19 cellular contexts compared by ENCODE assay signal in genomic region chr9:7910426-7911015, GRCh38.
DNase-seq lines count a peak whose midpoint lies in the region; ATAC-seq and TF ChIP-seq lines count a peak whose summit lies in the region.
"Had no signal": no experiment of that assay in that cellular context is flagged by ENCODE, and none has a peak within 500 bp of the region (broad histone marks: within the 10 kb centered on the region; RNA-seq: fewer than 3 reads in every experiment).

No MANE protein-coding gene starts in this region.

- TF ChIP-seq CTCF in hepatocyte (IDR thresholded peaks at IDR 0.05; ENCODE audit: poor library complexity), result no peak

- ATAC-seq in sciatic nerve, result peak; percentile 78
- no peak for ATAC-seq in activated T-helper 17 cell treated with anti-CD3 and anti-CD28 coated beads, Interleukin-2, amount 50 U/mL, for 72 hours (replicated peaks)
- ATAC-seq: natural killer cell treated with Interleukin-12 subunit alpha and Interleukin-12 subunit beta and Interleukin-15 and Interleukin-18, amount 100 ng/mL, for 72 hours; psoas muscle; T-helper 17 cell had no signal

- no peaks in the 10 kb centered on the region for H3K9me3 Mint-ChIP-seq in activated T-helper 17 cell treated with anti-CD3 and anti-CD28 coated beads, Interleukin-2, amount 50 U/mL, for 72 hours
- H3K9me3 Mint-ChIP-seq: activated B cell treated with CpG ODN at 0.5 μM for 24 hours; natural killer cell treated with Interleukin-12 subunit alpha and Interleukin-12 subunit beta and Interleukin-15 and Interleukin-18, amount 100 ng/mL, for 72 hours; stimulated activated naive CD8-positive, alpha-beta T cell treated with anti-CD3 and anti-CD28 coated beads, Interleukin-15, Interleukin-2, amounts not matched to agents 100 ng/mL and 50 ng/mL, for 24 hours had no signal

- H3K4me3 ChIP-seq in hepatocyte (no peak overlapping the region), MG63 (no peak overlapping the region)
- H3K4me3 ChIP-seq: psoas muscle, vagina had no signal

- 63% methylated on average over 6 of the region's 6 CpGs for WGBS in hepatocyte (ENCODE audit: low lambda C conversion rate, missing lambda C conversion rate)

- DNase-seq in COLO829 (ENCODE audit: low spot score), result peak; percentile 6
- peak; percentile 71 for DNase-seq in SK-MEL-5 (ENCODE audit: low read depth, low spot score)
- DNase-seq in hippocampal formation (lab: John Stamatoyannopoulos, UW), result peak; percentile 34 to 42
- peak; percentile 58 for DNase-seq in sciatic nerve (ENCODE audit: low spot score)
- DNase-seq in activated CD8-positive, alpha-beta memory T cell treated with anti-CD3 and anti-CD28 coated beads, Interleukin-2, amount 50 U/mL, for 48 hours, result no peak
- no peak for DNase-seq in hepatocyte (ENCODE audit: low spot score)
- no peak for DNase-seq in MG63
- DNase-seq: activated B cell treated with CpG ODN at 0.5 μM for 24 hours; activated effector memory CD4-positive, alpha-beta T cell treated with Interleukin-2 at 50 U/mL for 16 hours; Calu3; HFFc6; NCI-H226; psoas muscle; stimulated activated CD4-positive, alpha-beta T cell treated with anti-CD3 and anti-CD28 coated beads, Interleukin-15, amount 100 ng/mL, for 24 hours; T-helper 17 cell had no signal

- in situ Hi-C loops in SK-MEL-5 (cut with HindIII; ENCODE audit: low pct_unique_long_range_greater_than_20kb, low sequenced_read_pairs), result no loop called here

- H3K4me3 Mint-ChIP-seq in activated T-helper 17 cell treated with anti-CD3 and anti-CD28 coated beads, Interleukin-2, amount 50 U/mL, for 72 hours, result no peak overlapping the region
- H3K4me3 Mint-ChIP-seq: activated B cell treated with CpG ODN at 0.5 μM for 24 hours; HFFc6; natural killer cell treated with Interleukin-12 subunit alpha and Interleukin-12 subunit beta and Interleukin-15 and Interleukin-18, amount 100 ng/mL, for 72 hours; stimulated activated naive CD8-positive, alpha-beta T cell treated with anti-CD3 and anti-CD28 coated beads, Interleukin-15, Interleukin-2, amounts not matched to agents 100 ng/mL and 50 ng/mL, for 24 hours; T-helper 17 cell had no signal

- intact Hi-C loops in sciatic nerve (cut with DNase I), result no loop called here

- H3K36me3 ChIP-seq in hepatocyte (replicated peaks; ENCODE audit: insufficient read depth, low read depth) (no peaks in the 10 kb centered on the region), MG63 (no peaks in the 10 kb centered on the region)
- H3K36me3 ChIP-seq: vagina had no signal

- peaks cover 5% of the 10 kb centered on the region for H3K4me1 ChIP-seq in hepatocyte (ENCODE audit: insufficient read depth)
- H3K4me1 ChIP-seq: psoas muscle, vagina had no signal

- H3K4me2 ChIP-seq in hepatocyte, result no peak overlapping the region

- H3K27me3 ChIP-seq in hepatocyte (no peaks in the 10 kb centered on the region), MG63 (no peaks in the 10 kb centered on the region)
- H3K27me3 ChIP-seq: vagina had no signal

- H3K4me1 Mint-ChIP-seq in activated T-helper 17 cell treated with anti-CD3 and anti-CD28 coated beads, Interleukin-2, amount 50 U/mL, for 72 hours, result peaks cover 6% of the 10 kb centered on the region
- H3K4me1 Mint-ChIP-seq: activated B cell treated with CpG ODN at 0.5 μM for 24 hours had no signal

- no peaks in the 10 kb centered on the region for H3K27me3 Mint-ChIP-seq in activated T-helper 17 cell treated with anti-CD3 and anti-CD28 coated beads, Interleukin-2, amount 50 U/mL, for 72 hours
- H3K27me3 Mint-ChIP-seq: activated B cell treated with CpG ODN at 0.5 μM for 24 hours; stimulated activated naive CD8-positive, alpha-beta T cell treated with anti-CD3 and anti-CD28 coated beads, Interleukin-15, Interleukin-2, amounts not matched to agents 100 ng/mL and 50 ng/mL, for 24 hours had no signal

- no peak overlapping the region for H2AFZ ChIP-seq in hepatocyte

- H3K9me2 ChIP-seq in hepatocyte (replicated peaks; ENCODE audit: insufficient read depth), result no peaks in the 10 kb centered on the region

- H3K27ac Mint-ChIP-seq in activated T-helper 17 cell treated with anti-CD3 and anti-CD28 coated beads, Interleukin-2, amount 50 U/mL, for 72 hours, result no peak overlapping the region
- H3K27ac Mint-ChIP-seq: activated B cell treated with CpG ODN at 0.5 μM for 24 hours; HFFc6; natural killer cell treated with Interleukin-12 subunit alpha and Interleukin-12 subunit beta and Interleukin-15 and Interleukin-18, amount 100 ng/mL, for 72 hours; stimulated activated naive CD8-positive, alpha-beta T cell treated with anti-CD3 and anti-CD28 coated beads, Interleukin-15, Interleukin-2, amounts not matched to agents 100 ng/mL and 50 ng/mL, for 24 hours; T-helper 17 cell had no signal

- H4K20me1 ChIP-seq in hepatocyte (ENCODE audit: insufficient read depth, poor library complexity, severe bottlenecking), result no peaks in the 10 kb centered on the region

- no peaks in the 10 kb centered on the region for H3K9me3 ChIP-seq in hepatocyte (ENCODE audit: low read depth)
- H3K9me3 ChIP-seq in MG63, result no peaks in the 10 kb centered on the region
- H3K9me3 ChIP-seq: psoas muscle, vagina had no signal

- no peaks in the 10 kb centered on the region for H3K79me2 ChIP-seq in hepatocyte

- no peak overlapping the region for H3K27ac ChIP-seq in hepatocyte
- H3K27ac ChIP-seq: psoas muscle, vagina had no signal

- H3K36me3 Mint-ChIP-seq in activated T-helper 17 cell treated with anti-CD3 and anti-CD28 coated beads, Interleukin-2, amount 50 U/mL, for 72 hours (ENCODE audit: low read depth), result no peaks in the 10 kb centered on the region
- H3K36me3 Mint-ChIP-seq: natural killer cell treated with Interleukin-12 subunit alpha and Interleukin-12 subunit beta and Interleukin-15 and Interleukin-18, amount 100 ng/mL, for 72 hours had no signal

Comparison
In these comparisons a context has a peak if more than half of its experiments do, and no peak if none do; other contexts are left out.
1. DNase-seq: peak in COLO829 (single experiment), SK-MEL-5 (single experiment), hippocampal formation (2 of 2) and sciatic nerve (single experiment); none in activated CD8-positive, alpha-beta memory T cell treated with anti-CD3 and anti-CD28 coated beads, Interleukin-2, amount 50 U/mL, for 48 hours (single experiment), hepatocyte (single experiment) and MG63 (single experiment).